Comparison of ENCODE assay signal across 14 cellular contexts in the genomic region with DNA sequence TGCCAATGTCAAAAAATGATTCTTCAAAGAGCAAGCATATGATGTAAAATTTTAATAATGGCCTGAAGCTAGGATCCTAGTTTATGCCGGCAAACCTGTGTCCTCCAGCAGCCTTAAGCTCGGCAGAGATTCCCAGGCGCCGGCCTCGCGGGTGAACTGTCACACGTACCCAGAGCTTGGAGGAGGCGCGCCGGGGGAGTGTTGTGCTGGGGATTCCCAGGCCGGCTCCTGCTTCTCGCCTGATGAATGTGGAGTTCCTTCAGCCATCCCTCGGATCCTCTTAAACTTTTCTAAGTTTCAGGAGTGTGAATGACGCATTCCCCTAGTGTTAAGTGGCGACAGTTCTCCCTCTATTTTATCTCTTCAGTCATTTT. TPM values are rescaled to one million over a fixed set of nuclear protein-coding genes. Genes with fewer than 3 reads are reported as not detected.
DNase-seq lines count a peak whose midpoint lies in the region; ATAC-seq and TF ChIP-seq lines count a peak whose summit lies in the region.
"Had no signal": no experiment of that assay in that cellular context is flagged by ENCODE, and none has a peak within 500 bp of the region (broad histone marks: within the 10 kb centered on the region; RNA-seq: fewer than 3 reads in every experiment).

No MANE protein-coding gene starts in this region.

- intact Hi-C loops in activated CD8-positive, alpha-beta T cell treated with anti-CD3 and anti-CD28 coated beads for 36 hours (cut with micrococcal nuclease): no loop called here
- intact Hi-C loops in A673 (cut with micrococcal nuclease; ENCODE audit: unreplicated experiment): no loop called here

- H3K36me3 Mint-ChIP-seq in activated CD8-positive, alpha-beta T cell treated with anti-CD3 and anti-CD28 coated beads for 36 hours (ENCODE audit: low read depth): no peaks in the 10 kb centered on the region
- peaks cover 2% of the 10 kb centered on the region for H3K36me3 Mint-ChIP-seq in activated CD8-positive, alpha-beta T cell treated with anti-CD3 and anti-CD28 coated beads, Interleukin-2, amount 10 ng/mL, durations not matched to agents 7 days and 5 days (ENCODE audit: low read depth)
- no peaks in the 10 kb centered on the region; a peak in 1 of 7 replicates for H3K36me3 Mint-ChIP-seq in H9 (ENCODE audit: insufficient read depth in 1 of 3, low read depth in 3 of 3)

- H3K4me3 Mint-ChIP-seq in activated CD8-positive, alpha-beta T cell treated with anti-CD3 and anti-CD28 coated beads for 36 hours: peak overlapping the region; percentile 9
- H3K4me3 Mint-ChIP-seq in activated CD8-positive, alpha-beta T cell treated with anti-CD3 and anti-CD28 coated beads, Interleukin-2, amount 10 ng/mL, durations not matched to agents 7 days and 5 days: no peak overlapping the region
- peak overlapping the region; percentile 40 to 78 for H3K4me3 Mint-ChIP-seq in H9

- H3K79me2 ChIP-seq in H9 (ENCODE audit: insufficient read depth, low read length): no peaks in the 10 kb centered on the region

- no peaks in the 10 kb centered on the region for H3K9me3 Mint-ChIP-seq in activated CD8-positive, alpha-beta T cell treated with anti-CD3 and anti-CD28 coated beads for 36 hours
- no peaks in the 10 kb centered on the region for H3K9me3 Mint-ChIP-seq in activated CD8-positive, alpha-beta T cell treated with anti-CD3 and anti-CD28 coated beads, Interleukin-2, amount 10 ng/mL, durations not matched to agents 7 days and 5 days (ENCODE audit: insufficient read depth)
- peaks cover 4 to 9% of the 10 kb centered on the region in 2 experiments; a peak in 3 of 5 replicates for H3K9me3 Mint-ChIP-seq in H9

- H4K91ac ChIP-seq in H9 (ENCODE audit: insufficient read length, low read depth, low read length): no peak overlapping the region

- no peak overlapping the region for H3K23ac ChIP-seq in H9 (ENCODE audit: insufficient read length, low read depth, low read length)

- CTCF ChIA-PET in activated CD8-positive, alpha-beta T cell treated with anti-CD3 and anti-CD28 coated beads for 36 hours (lab: Charles Lee): interaction anchor here (0.9 to 1.5 kb wide), 10 partner anchors 10 to 516 kb away, joined by 3 to 6 read pairs (median 3); no protein-coding TSS in a partner anchor
- CTCF ChIA-PET in activated CD8-positive, alpha-beta T cell treated with anti-CD3 and anti-CD28 coated beads, Interleukin-2, amount 10 ng/mL, durations not matched to agents 7 days and 5 days (lab: Charles Lee): interaction anchor here (0.8 to 1.4 kb wide), 12 partner anchors 14 to 618 kb away, joined by 3 to 7 read pairs (median 3); no protein-coding TSS in a partner anchor
- CTCF ChIA-PET in A673 (lab: Charles Lee): interaction anchor here (0.6 kb wide), 2 partner anchors 170 to 334 kb away, joined by 3 to 4 read pairs; no protein-coding TSS in a partner anchor

- no peak overlapping the region for H2BK20ac ChIP-seq in H9 (ENCODE audit: low read depth, low read length, poor library complexity, severe bottlenecking)

- no peaks in the 10 kb centered on the region for H4K20me1 ChIP-seq in H9 (ENCODE audit: control insufficient read depth, insufficient read depth, insufficient read length)

- H3K4ac ChIP-seq in H9 (ENCODE audit: low read depth, low read length): no peak overlapping the region

- no peak overlapping the region for H3K18ac ChIP-seq in H9 (ENCODE audit: insufficient read length, low read depth, low read length)

- peak overlapping the region; percentile 31 for H3K4me3 ChIP-seq in endocrine pancreas (ENCODE audit: control insufficient read depth, insufficient read depth, low read length)
- peak overlapping the region; percentile 36 for H3K4me3 ChIP-seq in neuron (ENCODE audit: low read length)
- H3K4me3 ChIP-seq in A673 (ENCODE audit: low read depth, low read length, poor library complexity, severe bottlenecking): no peak overlapping the region

- no peak overlapping the region for H2AFZ ChIP-seq in H9 (ENCODE audit: low read length)
- H2AFZ ChIP-seq in neuron (ENCODE audit: low read depth, low read length): peak overlapping the region; percentile 94

- H3K79me1 ChIP-seq in H9 (ENCODE audit: insufficient read depth, low read depth, low read length, poor library complexity, severe bottlenecking): no peaks in the 10 kb centered on the region

- H3K56ac ChIP-seq in H9 (ENCODE audit: insufficient read length, low read depth, low read length): no peak overlapping the region

- BruUV-seq in A673 (replicated peaks; lab: Mats Ljungman, UMichigan): no TSS peak

- H3K4me1 ChIP-seq in H9 (ENCODE audit: insufficient read depth, low read length) (no peaks in the 10 kb centered on the region), endocrine pancreas (ENCODE audit: control insufficient read depth, insufficient read depth, low read length) (no peaks in the 10 kb centered on the region), neuron (ENCODE audit: insufficient read depth, low read length) (peaks cover 8% of the 10 kb centered on the region), A673 (ENCODE audit: insufficient read depth, low read length, poor library complexity, severe bottlenecking) (no peaks in the 10 kb centered on the region)

- no peak for TF ChIP-seq CTCF in activated CD8-positive, alpha-beta T cell treated with anti-CD3 and anti-CD28 coated beads for 36 hours (IDR thresholded peaks at IDR 0.05)
- TF ChIP-seq CTCF in H9 (conservative IDR thresholded peaks at IDR 0.05): no peak
- no peak for TF ChIP-seq CTCF in A673 (conservative IDR thresholded peaks at IDR 0.05; ENCODE audit: low read depth, low read length)

- H2AK5ac ChIP-seq in H9 (ENCODE audit: insufficient read length, low read length): no peak overlapping the region

- H3K36me3 ChIP-seq in endocrine pancreas (ENCODE audit: control insufficient read depth, insufficient read depth, low read length) (no peaks in the 10 kb centered on the region), neuron (ENCODE audit: insufficient read depth, low read length) (no peaks in the 10 kb centered on the region), A673 (ENCODE audit: insufficient read depth, low read length, poor library complexity, severe bottlenecking) (no peaks in the 10 kb centered on the region)
- H3K36me3 ChIP-seq: lower lobe of right lung, tibial artery, WERI-Rb-1 had no signal

- POLR2A ChIA-PET in activated CD8-positive, alpha-beta T cell treated with anti-CD3 and anti-CD28 coated beads for 36 hours (lab: Charles Lee): interaction anchor here (0.6 kb wide), 2 partner anchors 113 to 256 kb away, joined by 3 read pairs; no protein-coding TSS in a partner anchor
- POLR2A ChIA-PET in activated CD8-positive, alpha-beta T cell treated with anti-CD3 and anti-CD28 coated beads, Interleukin-2, amount 10 ng/mL, durations not matched to agents 7 days and 5 days (lab: Charles Lee): interaction anchor here (0.7 kb wide), 1 partner anchor 252 kb away, joined by 4 read pairs; no protein-coding TSS in a partner anchor
- POLR2A ChIA-PET in A673 (lab: Charles Lee; ENCODE audit: low non-redundant PET): no interaction called here

- H3K9me3 ChIP-seq in H9 (ENCODE audit: control insufficient read depth, low read depth, low read length) (no peaks in the 10 kb centered on the region), endocrine pancreas (ENCODE audit: control insufficient read depth, low read length) (no peaks in the 10 kb centered on the region), neuron (ENCODE audit: low read length) (no peaks in the 10 kb centered on the region), A673 (ENCODE audit: low read depth, low read length, poor library complexity, severe bottlenecking) (peaks cover 4% of the 10 kb centered on the region)
- H3K9me3 ChIP-seq: lower lobe of right lung, tibial artery had no signal

- peaks cover 16% of the 10 kb centered on the region for H3K23me2 ChIP-seq in H9 (ENCODE audit: insufficient read length, low read depth, low read length, poor library complexity, severe bottlenecking)

- H3K9ac ChIP-seq in H9 (ENCODE audit: extremely low read depth, insufficient read length, low read length) (no peak overlapping the region), endocrine pancreas (ENCODE audit: control insufficient read depth, insufficient read depth, low read length) (no peak overlapping the region)

- H2BK120ac ChIP-seq in H9 (ENCODE audit: low read depth, low read length, poor library complexity, severe bottlenecking): no peak overlapping the region

- H3T11ph ChIP-seq in H9 (ENCODE audit: low read length): no peak overlapping the region

- peaks cover 50% of the 10 kb centered on the region for H3K27me3 ChIP-seq in H9 (ENCODE audit: insufficient read depth, low read length)
- no peaks in the 10 kb centered on the region for H3K27me3 ChIP-seq in endocrine pancreas (ENCODE audit: control insufficient read depth, insufficient read depth, low read length)
- H3K27me3 ChIP-seq in neuron (ENCODE audit: insufficient read depth, low read length): peaks cover 37% of the 10 kb centered on the region
- peaks cover 53% of the 10 kb centered on the region for H3K27me3 ChIP-seq in A673 (replicated peaks; ENCODE audit: insufficient read depth, low read depth, low read length, poor library complexity)

- no peak overlapping the region for H2BK12ac ChIP-seq in H9 (ENCODE audit: insufficient read length, low read depth, low read length)

- no peak for ATAC-seq in activated CD8-positive, alpha-beta T cell treated with anti-CD3 and anti-CD28 coated beads for 36 hours
- no peak for ATAC-seq in activated CD8-positive, alpha-beta T cell treated with anti-CD3 and anti-CD28 coated beads, Interleukin-2, amount 10 ng/mL, durations not matched to agents 7 days and 5 days

- H4K5ac ChIP-seq in H9 (ENCODE audit: insufficient read length, low read depth, low read length): no peak overlapping the region

- H3K27ac ChIP-seq in H9 (ENCODE audit: insufficient read length, low read depth, low read length): no peak overlapping the region
- no peak overlapping the region for H3K27ac ChIP-seq in A673 (ENCODE audit: low read depth, low read length, poor library complexity, severe bottlenecking)
- H3K27ac ChIP-seq: HL-60, lower lobe of right lung, WERI-Rb-1 had no signal

- no peak overlapping the region for H2BK5ac ChIP-seq in H9 (ENCODE audit: insufficient read length, low read length)

- H3K14ac ChIP-seq in H9 (ENCODE audit: insufficient read depth, low read length): no peak overlapping the region

- H4K8ac ChIP-seq in H9 (replicated peaks; ENCODE audit: insufficient read length, low read depth, low read length): no peak overlapping the region

- H3K4me2 ChIP-seq in H9 (ENCODE audit: insufficient read depth, insufficient read length, low read length): peak overlapping the region; percentile 48

- H3K27me3 Mint-ChIP-seq in activated CD8-positive, alpha-beta T cell treated with anti-CD3 and anti-CD28 coated beads for 36 hours: peaks cover 52% of the 10 kb centered on the region
- peaks cover 67% of the 10 kb centered on the region for H3K27me3 Mint-ChIP-seq in activated CD8-positive, alpha-beta T cell treated with anti-CD3 and anti-CD28 coated beads, Interleukin-2, amount 10 ng/mL, durations not matched to agents 7 days and 5 days (ENCODE audit: low read depth)
- peaks cover 86% of the 10 kb centered on the region for H3K27me3 Mint-ChIP-seq in H9 (ENCODE audit: low read depth)

- peaks cover 12% of the 10 kb centered on the region for H3K4me1 Mint-ChIP-seq in activated CD8-positive, alpha-beta T cell treated with anti-CD3 and anti-CD28 coated beads for 36 hours (ENCODE audit: low read depth)
- H3K4me1 Mint-ChIP-seq in activated CD8-positive, alpha-beta T cell treated with anti-CD3 and anti-CD28 coated beads, Interleukin-2, amount 10 ng/mL, durations not matched to agents 7 days and 5 days (ENCODE audit: low read depth): peaks cover 15% of the 10 kb centered on the region
- H3K4me1 Mint-ChIP-seq in H9: peaks cover 11 to 22% of the 10 kb centered on the region in 2 experiments

- DNase-seq in activated CD8-positive, alpha-beta T cell treated with anti-CD3 and anti-CD28 coated beads for 36 hours: no peak
- no peak for DNase-seq in activated CD8-positive, alpha-beta T cell treated with anti-CD3 and anti-CD28 coated beads, Interleukin-2, amount 10 ng/mL, durations not matched to agents 7 days and 5 days
- DNase-seq in H9: peak; percentile 52
- DNase-seq in A673 (ENCODE audit: low spot score): no peak
- DNase-seq in NCI-H1092 treated with DMSO at 0.1 percent for 48 hours (lab: John Stamatoyannopoulos, UW): no peak
- no peak for DNase-seq in foreskin melanocyte
- DNase-seq: lower lobe of right lung, NCI-H226 had no signal

- H3K27ac Mint-ChIP-seq in activated CD8-positive, alpha-beta T cell treated with anti-CD3 and anti-CD28 coated beads for 36 hours: no peak overlapping the region
- no peak overlapping the region for H3K27ac Mint-ChIP-seq in activated CD8-positive, alpha-beta T cell treated with anti-CD3 and anti-CD28 coated beads, Interleukin-2, amount 10 ng/mL, durations not matched to agents 7 days and 5 days
- no peak overlapping the region for H3K27ac Mint-ChIP-seq in H9

- WGBS in H9 (ENCODE audit: extremely low coverage, insufficient read length, low lambda C conversion rate): no CpG with 5 or more reads among the region's 15 CpGs

- no peak overlapping the region for H2BK15ac ChIP-seq in H9 (ENCODE audit: low read depth, low read length)

RNA-seq across cellular contexts. Expression of gene NTN1, which starts 19.1 kb away (rescaled TPM):
- 1 to 10 TPM; 1.2 to 1.3 TPM for total RNA-seq in activated CD8-positive, alpha-beta T cell treated with anti-CD3 and anti-CD28 coated beads for 36 hours
- not detected for total RNA-seq in activated CD8-positive, alpha-beta T cell treated with anti-CD3 and anti-CD28 coated beads, Interleukin-2, amount 10 ng/mL, durations not matched to agents 7 days and 5 days
- total RNA-seq in H9 (2021): 1.2 and 1.3 TPM in 2 replicates
- total RNA-seq in A673 (2021): 4.3 TPM in 2 replicates

RNA-seq across cellular contexts. Expression of gene PIK3R5, which starts 36.7 kb away (rescaled TPM):
- total RNA-seq in activated CD8-positive, alpha-beta T cell treated with anti-CD3 and anti-CD28 coated beads for 36 hours: 10 to 100 TPM; 46.7 to 50.4 TPM
- 10 to 100 TPM; 73.9 to 77.9 TPM for total RNA-seq in activated CD8-positive, alpha-beta T cell treated with anti-CD3 and anti-CD28 coated beads, Interleukin-2, amount 10 ng/mL, durations not matched to agents 7 days and 5 days
- 1.4 and 1.7 TPM in 2 replicates for total RNA-seq in H9 (2021)
- total RNA-seq in A673 (2021): 0.09 and 0.24 TPM in 2 replicates
- total RNA-seq: renal cortical epithelial cell had no signal

Comparison
In these comparisons a context has a peak if more than half of its experiments do, and no peak if none do; other contexts are left out.
1. RNA of gene PIK3R5, which starts 36.7 kb away (total RNA-seq): 73.9 to 77.9 TPM in activated CD8-positive, alpha-beta T cell treated with anti-CD3 and anti-CD28 coated beads, Interleukin-2, amount 10 ng/mL, durations not matched to agents 7 days and 5 days and 46.7 to 50.4 TPM in activated CD8-positive, alpha-beta T cell treated with anti-CD3 and anti-CD28 coated beads for 36 hours; 1.4 to 1.7 TPM in H9 and 0.09 to 0.24 TPM in A673; every median in the first group is over 10 times any median in the second.